Comparison of ENCODE assay signal across 11 cellular contexts in genomic region chr1:145983959-145984830, GRCh38. TPM values are rescaled to one million over a fixed set of nuclear protein-coding genes. Genes with fewer than 3 reads are reported as not detected.
DNase-seq lines count a peak whose midpoint lies in the region; ATAC-seq and TF ChIP-seq lines count a peak whose summit lies in the region.
"Had no signal": no experiment of that assay in that cellular context is flagged by ENCODE, and none has a peak within 500 bp of the region (broad histone marks: within the 10 kb centered on the region; RNA-seq: fewer than 3 reads in every experiment).

No MANE protein-coding gene starts in this region.

- H3K36me3 ChIP-seq in heart right ventricle (no peaks in the 10 kb centered on the region), upper lobe of right lung (no peaks in the 10 kb centered on the region)
- H3K36me3 ChIP-seq in naive thymus-derived CD4-positive, alpha-beta T cell (ENCODE audit: control insufficient read depth in 2 of 3, insufficient read depth in 3 of 3, low read length in 3 of 3) = no peaks in the 10 kb centered on the region

- peaks cover 74% of the 10 kb centered on the region for H3K4me1 Mint-ChIP-seq in brain
- H3K4me1 Mint-ChIP-seq in naive thymus-derived CD4-positive, alpha-beta T cell = peaks cover 21 to 70% (median 40%) of the 10 kb centered on the region in 7 donors

- TF ChIP-seq CTCF in heart right ventricle (IDR thresholded peaks at IDR 0.05) (no peak), brain (conservative IDR thresholded peaks at IDR 0.05) (no peak), upper lobe of right lung (IDR thresholded peaks at IDR 0.05) (no peak)

- H3K27ac ChIP-seq in heart right ventricle (peak overlapping the region; percentile 92 to 97 (median 95)), upper lobe of right lung (peak overlapping the region; percentile 98)
- peak overlapping the region; percentile 40 for H3K27ac ChIP-seq in naive thymus-derived CD4-positive, alpha-beta T cell (ENCODE audit: low read depth, low read length)

- peak overlapping the region in 4 of 5 experiments; percentile 37 to 93 (median 74) for H3K27ac Mint-ChIP-seq in brain
- H3K27ac Mint-ChIP-seq in naive thymus-derived CD4-positive, alpha-beta T cell = peak overlapping the region in 7 of 9 donors; percentile 70 to 97 (median 85)

- peak overlapping the region in 3 of 5 experiments; percentile 34 to 68 (median 60) for H3K4me3 Mint-ChIP-seq in brain
- peak overlapping the region in 9 of 10 donors; percentile 51 to 76 (median 66) for H3K4me3 Mint-ChIP-seq in naive thymus-derived CD4-positive, alpha-beta T cell

- H3K36me3 Mint-ChIP-seq in brain = no peaks in the 10 kb centered on the region
- peaks cover 0 to 3% (median 0%) of the 10 kb centered on the region in 5 donors for H3K36me3 Mint-ChIP-seq in naive thymus-derived CD4-positive, alpha-beta T cell

- H3K4me3 ChIP-seq in heart right ventricle (peak overlapping the region in 3 of 10 donors; percentile 5 to 39 (median 21)), upper lobe of right lung (no peak overlapping the region)
- no peak overlapping the region for H3K4me3 ChIP-seq in naive thymus-derived CD4-positive, alpha-beta T cell (ENCODE audit: low read length)

- H3K4me1 ChIP-seq in heart right ventricle = peaks cover 49 to 97% (median 76%) of the 10 kb centered on the region in 9 donors
- peaks cover 60 to 83% of the 10 kb centered on the region in 2 donors for H3K4me1 ChIP-seq in naive thymus-derived CD4-positive, alpha-beta T cell (ENCODE audit: control insufficient read depth in 2 of 2, insufficient read depth in 2 of 2, low read length in 2 of 2)
- H3K4me1 ChIP-seq in upper lobe of right lung = peaks cover 72% of the 10 kb centered on the region

- POLR2A ChIA-PET in naive thymus-derived CD4-positive, alpha-beta T cell (lab: Charles Lee) = interaction anchor here (0.9 to 24.3 kb wide), 5 partner anchors 18 to 53 kb away, joined by 5 to 1779 read pairs (median 5); partner anchors contain the start of genes ANKRD34A, HJV, LIX1L and POLR3GL

- DNase-seq in heart right ventricle (no peak), cardiac septum (ENCODE audit: low spot score) (no peak), upper lobe of right lung (no peak), NCI-H446 (lab: John Stamatoyannopoulos, UW) (no peak), H4 (ENCODE audit: low spot score) (no peak)
- peak in 2 of 9 donors; percentile 13 to 37 for DNase-seq in naive thymus-derived CD4-positive, alpha-beta T cell
- DNase-seq: cortex of kidney, NCI-H774 had no signal

- 86% methylated on average over 12 of the region's 12 CpGs for WGBS in heart right ventricle, 2 donors

- H3K9me3 ChIP-seq in heart right ventricle (no peaks in the 10 kb centered on the region), upper lobe of right lung (no peaks in the 10 kb centered on the region)
- H3K9me3 ChIP-seq in naive thymus-derived CD4-positive, alpha-beta T cell (ENCODE audit: control insufficient read depth in 2 of 3, low read length in 3 of 3) = no peaks in the 10 kb centered on the region

- H3K27me3 ChIP-seq in heart right ventricle (no peaks in the 10 kb centered on the region), upper lobe of right lung (no peaks in the 10 kb centered on the region)
- H3K27me3 ChIP-seq in naive thymus-derived CD4-positive, alpha-beta T cell (ENCODE audit: control insufficient read depth in 2 of 2, insufficient read depth in 2 of 2, low read length in 2 of 2) = no peaks in the 10 kb centered on the region

- no peaks in the 10 kb centered on the region for H3K9me3 Mint-ChIP-seq in brain
- peaks cover 0 to 4% (median 0%) of the 10 kb centered on the region in 11 donors for H3K9me3 Mint-ChIP-seq in naive thymus-derived CD4-positive, alpha-beta T cell

- intact Hi-C loops in heart right ventricle (cut with DNase I) = no loop called here
- intact Hi-C loops in cardiac septum (cut with DNase I) = no loop called here
- intact Hi-C loops in naive thymus-derived CD4-positive, alpha-beta T cell (cut with micrococcal nuclease) = no loop called here
- intact Hi-C loops in upper lobe of right lung (cut with DNase I) = no loop called here

- H3K27me3 Mint-ChIP-seq in brain = no peaks in the 10 kb centered on the region
- H3K27me3 Mint-ChIP-seq in naive thymus-derived CD4-positive, alpha-beta T cell = no peaks in the 10 kb centered on the region

- ATAC-seq in heart right ventricle (no peak), upper lobe of right lung (no peak), HG02938 (IDR thresholded peaks at IDR 0.05; ENCODE audit: unreplicated experiment) (no peak)
- ATAC-seq in naive thymus-derived CD4-positive, alpha-beta T cell = no peak

- CTCF ChIA-PET in naive thymus-derived CD4-positive, alpha-beta T cell (lab: Charles Lee) = interaction anchor here (0.7 to 1.4 kb wide), 2 partner anchors 9 to 12 kb away, joined by 5 to 6 read pairs; partner anchors contain the start of gene TXNIP

RNA-seq across cellular contexts. Expression of gene TXNIP, which starts 12.2 kb away (rescaled TPM):
- 1,000 to 10,000 TPM in 2 of 10 donors, 100 to 1,000 TPM in 8; 544 to 1,142 (median 777) TPM for total RNA-seq in heart right ventricle
- polyA plus RNA-seq in heart right ventricle = 100 to 1,000 TPM; 231 to 681 TPM
- total RNA-seq in cardiac septum = 689 TPM
- 115 TPM for polyA plus RNA-seq in brain (ENCODE audit: insufficient read depth, low read depth, low replicate concordance)
- total RNA-seq in naive thymus-derived CD4-positive, alpha-beta T cell = 1,000 to 10,000 TPM in 1 of 5 experiments, 100 to 1,000 TPM in 4; 498 to 1,101 (median 659) TPM
- polyA plus RNA-seq in naive thymus-derived CD4-positive, alpha-beta T cell = 1,000 to 10,000 TPM; 3,808 to 5,430 TPM
- 945 TPM for total RNA-seq in upper lobe of right lung
- total RNA-seq in H4 (2014; rRNA removed; shearing (Covaris generic)) = 101 and 102 TPM in 2 replicates

RNA-seq across cellular contexts. Expression of gene POLR3GL, which starts 19.7 kb away (rescaled TPM):
- total RNA-seq in heart right ventricle (10 to 100 TPM; 30.9 to 44.7 (median 38.5) TPM), cardiac septum (36.8 TPM), upper lobe of right lung (21.4 TPM)
- polyA plus RNA-seq in heart right ventricle (10 to 100 TPM; 44.2 to 64.5 TPM), brain (ENCODE audit: insufficient read depth, low read depth, low replicate concordance) (47.1 TPM)
- total RNA-seq in naive thymus-derived CD4-positive, alpha-beta T cell = 10 to 100 TPM; 20.7 to 37.5 (median 25.5) TPM
- 100 to 1,000 TPM in 1 of 2 donors, 10 to 100 TPM in 1; 99.6 to 113 TPM for polyA plus RNA-seq in naive thymus-derived CD4-positive, alpha-beta T cell
- 16.9 and 21.2 TPM in 2 replicates for total RNA-seq in H4 (2014; rRNA removed; shearing (Covaris generic))

RNA-seq across cellular contexts. Expression of gene ANKRD34A, which starts 19.8 kb away (rescaled TPM):
- total RNA-seq in heart right ventricle (1 to 10 TPM in 6 of 10 donors, under 1 TPM in 4; 0.66 to 1.5 (median 1.0) TPM), cardiac septum (2.9 TPM), upper lobe of right lung (0.69 TPM)
- polyA plus RNA-seq in heart right ventricle (1 to 10 TPM in 1 of 2 donors, under 1 TPM in 1; 0.88 to 1.7 TPM), brain (ENCODE audit: insufficient read depth, low read depth, low replicate concordance) (7.3 TPM)
- 1 to 10 TPM in 3 of 5 experiments, under 1 TPM in 2; 0.54 to 1.5 (median 1.2) TPM for total RNA-seq in naive thymus-derived CD4-positive, alpha-beta T cell
- polyA plus RNA-seq in naive thymus-derived CD4-positive, alpha-beta T cell = under 1 TPM; 0.11 to 0.22 TPM
- 0.54 and 0.70 TPM in 2 replicates for total RNA-seq in H4 (2014; rRNA removed; shearing (Covaris generic))

RNA-seq across cellular contexts. Expression of gene LIX1L, which starts 26.4 kb away (rescaled TPM):
- 10 to 100 TPM; 21.2 to 30.0 (median 24.5) TPM for total RNA-seq in heart right ventricle
- 1 to 10 TPM; 7.1 to 9.4 TPM for polyA plus RNA-seq in heart right ventricle
- total RNA-seq in cardiac septum = 25.6 TPM
- polyA plus RNA-seq in brain (ENCODE audit: insufficient read depth, low read depth, low replicate concordance) = 23.2 TPM
- total RNA-seq in naive thymus-derived CD4-positive, alpha-beta T cell = 10 to 100 TPM; 31.6 to 59.2 (median 47.6) TPM
- 10 to 100 TPM; 29.3 to 32.1 TPM for polyA plus RNA-seq in naive thymus-derived CD4-positive, alpha-beta T cell
- 32.8 TPM for total RNA-seq in upper lobe of right lung
- 15.1 and 18.7 TPM in 2 replicates for total RNA-seq in H4 (2014; rRNA removed; shearing (Covaris generic))

RNA-seq across cellular contexts. Expression of gene HJV, which starts 37.3 kb away (rescaled TPM):
- total RNA-seq in heart right ventricle (100 to 1,000 TPM in 1 of 10 donors, 10 to 100 TPM in 9; 26.8 to 115 (median 76.5) TPM), cardiac septum (73.8 TPM), upper lobe of right lung (not detected)
- polyA plus RNA-seq in heart right ventricle (10 to 100 TPM in 1 of 2 donors, under 1 TPM in 1; 0.52 to 18.8 TPM), brain (ENCODE audit: insufficient read depth, low read depth, low replicate concordance) (not detected)
- total RNA-seq in naive thymus-derived CD4-positive, alpha-beta T cell = not detected
- polyA plus RNA-seq in naive thymus-derived CD4-positive, alpha-beta T cell = not detected
- not detected in 2 replicates for total RNA-seq in H4 (2014; rRNA removed; shearing (Covaris generic))
- polyA plus RNA-seq: BJ had no signal

Comparison
In these comparisons a context has a peak if more than half of its experiments do, and no peak if none do; other contexts are left out.
1. H3K27ac ChIP-seq: peak in every context shown above with its lines; median percentile 98 in upper lobe of right lung; 95 in heart right ventricle; 40 in naive thymus-derived CD4-positive, alpha-beta T cell.